ENCODE assay signal across 17 cellular contexts in genomic region chr20:10925767-10926166, GRCh38.
"Had no signal": no experiment of that assay in that cellular context is flagged by ENCODE, and none has a peak within 500 bp of the region (broad histone marks: within the 10 kb centered on the region; RNA-seq: fewer than 3 reads in every experiment).

No MANE protein-coding gene starts in this region.

- H3K4me2 ChIP-seq: neural progenitor cell had no signal

- H2AFZ ChIP-seq: neural progenitor cell had no signal

- DNase-seq: activated CD4-positive, alpha-beta memory T cell treated with anti-CD3 and anti-CD28 coated beads, Interleukin-2, amount 10 ng/mL, durations not matched to agents 7 days and 5 days; activated CD4-positive, alpha-beta T cell treated with anti-CD3 and anti-CD28 coated beads for 48 hours; activated CD4-positive, CD25-positive, alpha-beta regulatory T cell; activated naive CD4-positive, alpha-beta T cell treated with anti-CD3 and anti-CD28 coated beads, Interleukin-2, amount 50 U/mL, for 16 hours; activated T-cell treated with anti-CD3 and anti-CD28 coated beads, Interleukin-2, amount 50 U/mL, for 1 hour; aorta; cerebellar nuclear complex; effector memory CD8-positive, alpha-beta T cell; heart left ventricle; kidney glomerular epithelial cell; mesendoderm; naive thymus-derived CD4-positive, alpha-beta T cell; right cardiac atrium had no signal

- H3K9me3 ChIP-seq: breast epithelium, prostate gland had no signal

- H3K27me3 ChIP-seq: breast epithelium, heart left ventricle, neural progenitor cell had no signal

- H3K4me1 ChIP-seq: breast epithelium, neural progenitor cell had no signal

- H3K36me3 ChIP-seq: breast epithelium, heart left ventricle, neural progenitor cell, prostate gland had no signal

- H3K4me3 ChIP-seq: breast epithelium, heart left ventricle, neural progenitor cell, prostate gland, skin epidermis had no signal

- H3K9ac ChIP-seq: neural progenitor cell had no signal

- H3K27ac ChIP-seq: heart left ventricle, neural progenitor cell, prostate gland had no signal
